In the genomic region with DNA sequence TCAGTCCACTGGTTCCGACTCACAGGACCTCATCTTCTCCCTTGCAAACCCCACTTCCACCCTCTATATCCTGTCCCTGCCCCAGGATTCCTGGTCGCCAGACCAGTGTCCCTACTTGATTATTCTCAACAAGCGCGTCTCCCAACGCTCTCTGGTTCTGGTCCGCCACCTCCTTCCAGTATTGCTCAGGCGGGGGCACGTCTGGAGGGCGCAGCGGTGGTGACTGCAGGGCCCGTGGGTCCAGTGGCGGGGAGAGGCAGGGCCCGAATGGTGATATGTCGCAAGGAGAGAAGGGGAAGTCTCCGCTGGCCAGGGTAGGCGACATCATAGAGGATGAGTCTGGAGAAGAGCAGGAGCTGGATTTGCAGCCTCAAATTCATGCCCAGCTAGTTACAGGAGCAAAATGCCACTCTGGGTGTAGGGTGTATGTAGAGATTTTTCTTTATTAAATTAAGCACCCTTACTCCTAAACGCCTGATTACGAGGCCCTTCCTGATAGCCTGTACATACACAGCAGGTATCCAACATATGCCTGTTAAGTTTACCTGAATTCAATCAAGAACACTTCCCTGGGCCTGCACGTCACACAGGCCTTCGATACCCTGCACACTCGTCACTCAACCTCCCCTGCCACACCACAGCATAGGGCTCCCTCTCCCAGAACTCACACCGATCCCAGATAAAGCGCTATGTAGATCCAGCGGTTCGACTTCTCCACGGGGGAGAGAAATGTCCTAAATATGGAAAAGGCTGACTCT, we compare ENCODE assay signal across 21 cellular contexts. TPM values are rescaled to one million over a fixed set of nuclear protein-coding genes. Genes with fewer than 3 reads are reported as not detected.
A peak's percentile ranks its signal among the peaks of the same experiment; 100 is the strongest.
DNase-seq lines count a peak whose midpoint lies in the region; ATAC-seq and TF ChIP-seq lines count a peak whose summit lies in the region.
"Had no signal": no experiment of that assay in that cellular context is flagged by ENCODE, and none has a peak within 500 bp of the region (broad histone marks: within the 10 kb centered on the region; RNA-seq: fewer than 3 reads in every experiment).

No MANE protein-coding gene starts in this region.

- peak overlapping the region; percentile 60 for H3K4me3 Mint-ChIP-seq in CD8-positive, alpha-beta T cell
- H3K4me3 Mint-ChIP-seq in GM23338 (peak overlapping the region; percentile 49), nephron progenitor cell (peak overlapping the region; percentile 59)
- H3K4me3 Mint-ChIP-seq in activated naive CD8-positive, alpha-beta T cell treated with anti-CD3 and anti-CD28 coated beads, Interleukin-2, amount 50 U/mL, for 24 hours, result peak overlapping the region; percentile 16

- POLR2A ChIA-PET in CD8-positive, alpha-beta T cell (lab: Charles Lee), result interaction anchor here (2.8 kb wide), 1 partner anchor 11 kb away, joined by 15 read pairs; the partner anchor contains the start of gene CCNO

- no peak overlapping the region for H3K27ac ChIP-seq in CD8-positive, alpha-beta T cell (ENCODE audit: low read depth, low read length)
- no peak overlapping the region for H3K27ac ChIP-seq in GM23338 (ENCODE audit: low read depth)
- H3K27ac ChIP-seq: BLaER1, breast epithelium, prostate gland, thyroid gland had no signal

- no peaks in the 10 kb centered on the region for H3K79me2 ChIP-seq in GM23338 (replicated peaks; ENCODE audit: insufficient read depth)

- no peaks in the 10 kb centered on the region for H3K36me3 Mint-ChIP-seq in CD8-positive, alpha-beta T cell
- H3K36me3 Mint-ChIP-seq in GM23338 (ENCODE audit: low read depth), result no peaks in the 10 kb centered on the region
- no peaks in the 10 kb centered on the region for H3K36me3 Mint-ChIP-seq in activated naive CD8-positive, alpha-beta T cell treated with anti-CD3 and anti-CD28 coated beads, Interleukin-2, amount 50 U/mL, for 24 hours (ENCODE audit: low read depth)
- H3K36me3 Mint-ChIP-seq in nephron progenitor cell (ENCODE audit: low read depth), result no peaks in the 10 kb centered on the region

- no peaks in the 10 kb centered on the region for H3K9me3 Mint-ChIP-seq in CD8-positive, alpha-beta T cell
- H3K9me3 Mint-ChIP-seq in GM23338 (peaks cover 2% of the 10 kb centered on the region; the same call in 1 of the 3 replicates), nephron progenitor cell (peaks cover 15% of the 10 kb centered on the region)
- H3K9me3 Mint-ChIP-seq in activated naive CD8-positive, alpha-beta T cell treated with anti-CD3 and anti-CD28 coated beads, Interleukin-2, amount 50 U/mL, for 24 hours, result no peaks in the 10 kb centered on the region
- H3K9me3 Mint-ChIP-seq: activated naive CD4-positive, alpha-beta T cell treated with anti-CD3 and anti-CD28 coated beads for 36 hours had no signal

- H2AFZ ChIP-seq in GM23338, result no peak overlapping the region

- H3F3A ChIP-seq in GM23338 (replicated peaks; ENCODE audit: low read depth), result peaks cover 8% of the 10 kb centered on the region; the same call in 1 of the 2 replicates

- intact Hi-C loops in CD8-positive, alpha-beta T cell (cut with DNase I, micrococcal nuclease), result no loop called here

- CTCF ChIA-PET in CD8-positive, alpha-beta T cell (lab: Charles Lee), result interaction anchor here (0.7 kb wide), 1 partner anchor 50 kb away, joined by 3 read pairs; no protein-coding TSS in a partner anchor

- DNase-seq in CD8-positive, alpha-beta T cell, result no peak
- DNase-seq in GM23338 (ENCODE audit: low spot score), result peak; percentile 39
- DNase-seq in activated naive CD8-positive, alpha-beta T cell treated with anti-CD3 and anti-CD28 coated beads, Interleukin-2, amount 50 U/mL, for 24 hours, result no peak
- no peak for DNase-seq in nephron progenitor cell
- no peak for DNase-seq in midbrain (lab: John Stamatoyannopoulos, UW)
- DNase-seq in DMS79 treated with DMSO at 0.1 percent for 48 hours (lab: John Stamatoyannopoulos, UW), result no peak
- DNase-seq: activated CD4-positive, CD25-positive, alpha-beta regulatory T cell; KG1; left ventricle myocardium superior; NCI-H2171 treated with DMSO at 0.1 percent for 48 hours; SW 1271; thyroid gland had no signal

- peaks cover 38% of the 10 kb centered on the region for H3K4me1 ChIP-seq in CD8-positive, alpha-beta T cell (ENCODE audit: insufficient read depth, low read length)
- peaks cover 21% of the 10 kb centered on the region for H3K4me1 ChIP-seq in GM23338 (ENCODE audit: insufficient read depth)

- H3K27ac Mint-ChIP-seq in CD8-positive, alpha-beta T cell, result no peak overlapping the region
- H3K27ac Mint-ChIP-seq in GM23338 (no peak overlapping the region), nephron progenitor cell (no peak overlapping the region)
- no peak overlapping the region for H3K27ac Mint-ChIP-seq in activated naive CD8-positive, alpha-beta T cell treated with anti-CD3 and anti-CD28 coated beads, Interleukin-2, amount 50 U/mL, for 24 hours
- H3K27ac Mint-ChIP-seq: activated naive CD4-positive, alpha-beta T cell treated with anti-CD3 and anti-CD28 coated beads for 36 hours had no signal

- TF ChIP-seq CTCF in CD8-positive, alpha-beta T cell (IDR thresholded peaks at IDR 0.05), result no peak
- no peak for TF ChIP-seq CTCF in GM23338 (conservative IDR thresholded peaks at IDR 0.05; ENCODE audit: low read depth in 2 of 2)
- no peak for TF ChIP-seq CTCF in nephron progenitor cell (IDR thresholded peaks at IDR 0.05)

- no peak overlapping the region for H3K4me3 ChIP-seq in CD8-positive, alpha-beta T cell (ENCODE audit: low read depth, low read length)
- H3K4me3 ChIP-seq in GM23338, result peak overlapping the region; percentile 47; the same call in 1 of the 2 replicates
- H3K4me3 ChIP-seq: breast epithelium, prostate gland, thyroid gland had no signal

- peaks cover 65% of the 10 kb centered on the region for H3K27me3 ChIP-seq in CD8-positive, alpha-beta T cell (ENCODE audit: insufficient read depth, low read length)
- peaks cover 94% of the 10 kb centered on the region for H3K27me3 ChIP-seq in GM23338 (ENCODE audit: insufficient read depth)
- H3K27me3 ChIP-seq: thyroid gland had no signal

- peak overlapping the region; percentile 71 for H3K4me2 ChIP-seq in GM23338
- H3K4me2 ChIP-seq: BLaER1 had no signal

- H4K20me1 ChIP-seq in GM23338 (replicated peaks; ENCODE audit: insufficient read depth), result peaks cover 28% of the 10 kb centered on the region

- peaks cover 31% of the 10 kb centered on the region for H3K4me1 Mint-ChIP-seq in CD8-positive, alpha-beta T cell (ENCODE audit: low read depth)
- H3K4me1 Mint-ChIP-seq in GM23338, result peaks cover 42% of the 10 kb centered on the region
- H3K4me1 Mint-ChIP-seq in activated naive CD8-positive, alpha-beta T cell treated with anti-CD3 and anti-CD28 coated beads, Interleukin-2, amount 50 U/mL, for 24 hours, result peaks cover 31% of the 10 kb centered on the region
- peaks cover 9% of the 10 kb centered on the region for H3K4me1 Mint-ChIP-seq in nephron progenitor cell

- peaks cover 71% of the 10 kb centered on the region for H3K27me3 Mint-ChIP-seq in CD8-positive, alpha-beta T cell (ENCODE audit: low read depth)
- peaks cover 87% of the 10 kb centered on the region for H3K27me3 Mint-ChIP-seq in GM23338 (ENCODE audit: insufficient read depth, low read depth, poor library complexity)
- H3K27me3 Mint-ChIP-seq in activated naive CD8-positive, alpha-beta T cell treated with anti-CD3 and anti-CD28 coated beads, Interleukin-2, amount 50 U/mL, for 24 hours, result peaks cover 79% of the 10 kb centered on the region
- H3K27me3 Mint-ChIP-seq in nephron progenitor cell (ENCODE audit: low read depth, poor library complexity), result peaks cover 99% of the 10 kb centered on the region

- no peaks in the 10 kb centered on the region for H3K9me2 ChIP-seq in GM23338 (ENCODE audit: insufficient read depth)

- no peaks in the 10 kb centered on the region for H3K36me3 ChIP-seq in CD8-positive, alpha-beta T cell (ENCODE audit: insufficient read depth, low read length)
- H3K36me3 ChIP-seq in GM23338 (ENCODE audit: insufficient read depth), result no peaks in the 10 kb centered on the region
- H3K36me3 ChIP-seq: breast epithelium, prostate gland, thyroid gland had no signal

- no peak for ATAC-seq in CD8-positive, alpha-beta T cell
- ATAC-seq in GM23338 (no peak), HG03457 (IDR thresholded peaks at IDR 0.05; ENCODE audit: unreplicated experiment) (no peak)
- no peak for ATAC-seq in activated naive CD8-positive, alpha-beta T cell treated with anti-CD3 and anti-CD28 coated beads, Interleukin-2, amount 50 U/mL, for 24 hours
- ATAC-seq: HCT116, left ventricle myocardium superior had no signal

- H3K9me3 ChIP-seq in CD8-positive, alpha-beta T cell (ENCODE audit: low read length), result no peaks in the 10 kb centered on the region
- H3K9me3 ChIP-seq: breast epithelium, prostate gland, thyroid gland had no signal

RNA-seq across cellular contexts. Expression of gene MCIDAS, which starts 4.9 kb away (rescaled TPM):
- not detected for total RNA-seq in CD8-positive, alpha-beta T cell
- 0.12 TPM in 1 of 2 replicates, not detected in the other for total RNA-seq in GM23338 (2014; rRNA removed; shearing (Covaris generic))
- polyA plus RNA-seq in GM23338 (2016; fragmentation: Nextera tagmentation; extraction: Ambion mirVana), result not detected in 2 replicates
- total RNA-seq: dermis microvascular lymphatic vessel endothelial cell, left ventricle myocardium superior, myocyte had no signal

RNA-seq across cellular contexts. Expression of gene CCNO, which starts 11.2 kb away (rescaled TPM):
- total RNA-seq in CD8-positive, alpha-beta T cell, result not detected
- not detected in 2 replicates for total RNA-seq in GM23338 (2014; rRNA removed; shearing (Covaris generic))
- 0.21 TPM in 1 of 2 replicates, not detected in the other for polyA plus RNA-seq in GM23338 (2016; fragmentation: Nextera tagmentation; extraction: Ambion mirVana)
- total RNA-seq: activated naive CD4-positive, alpha-beta T cell treated with anti-CD3 and anti-CD28 coated beads for 36 hours; dermis microvascular lymphatic vessel endothelial cell; left ventricle myocardium superior had no signal

RNA-seq across cellular contexts. Expression of gene CDC20B, which starts 49.3 kb away (rescaled TPM):
- not detected for total RNA-seq in CD8-positive, alpha-beta T cell
- total RNA-seq in GM23338 (2014; rRNA removed; shearing (Covaris generic)), result not detected in 2 replicates
- polyA plus RNA-seq in GM23338 (2016; fragmentation: Nextera tagmentation; extraction: Ambion mirVana), result not detected in 2 replicates
- total RNA-seq: activated naive CD4-positive, alpha-beta T cell treated with anti-CD3 and anti-CD28 coated beads for 36 hours; breast epithelium; dermis microvascular lymphatic vessel endothelial cell; left ventricle myocardium superior; myocyte; thyroid gland had no signal
- polyA plus RNA-seq: esophagus had no signal
